24 cellular contexts compared by ENCODE assay signal in the genomic region with DNA sequence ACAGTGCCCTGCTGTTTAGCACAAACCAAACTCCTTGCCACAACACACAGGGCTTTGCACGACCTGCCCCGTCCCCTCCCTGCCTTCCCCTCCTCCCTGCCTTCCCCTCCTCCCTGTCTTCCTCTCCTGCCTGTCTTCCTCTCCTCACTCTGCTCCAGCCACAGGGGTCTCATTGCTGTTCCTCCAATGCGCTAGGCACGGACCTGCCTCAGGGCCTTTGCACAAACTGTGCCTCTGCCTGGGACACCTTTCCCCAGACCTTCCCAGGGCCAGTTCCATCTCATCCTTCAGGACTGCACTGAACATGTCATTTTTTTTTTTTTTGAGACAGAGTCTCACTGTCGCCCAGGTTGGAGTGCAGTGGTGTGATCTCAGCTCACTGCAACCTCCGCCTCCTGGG. TPM values are rescaled to one million over a fixed set of nuclear protein-coding genes. Genes with fewer than 3 reads are reported as not detected.
DNase-seq lines count a peak whose midpoint lies in the region; ATAC-seq, FAIRE-seq and TF ChIP-seq lines count a peak whose summit lies in the region.
"Had no signal": no experiment of that assay in that cellular context is flagged by ENCODE, and none has a peak within 500 bp of the region (broad histone marks: within the 10 kb centered on the region; RNA-seq: fewer than 3 reads in every experiment).

No MANE protein-coding gene starts in this region.

- no peak for FAIRE-seq in HepG2 (lab: Jason Lieb, UNC)
- FAIRE-seq: A549, D721Med, GM12891, H54 had no signal

- no peaks in the 10 kb centered on the region for H4K20me1 ChIP-seq in BLaER1
- H4K20me1 ChIP-seq in HepG2 (ENCODE audit: insufficient read depth, low read length): no peaks in the 10 kb centered on the region
- H4K20me1 ChIP-seq in neural progenitor cell (ENCODE audit: low read depth): no peaks in the 10 kb centered on the region
- H4K20me1 ChIP-seq in MM.1S (ENCODE audit: insufficient read depth, low read length): no peaks in the 10 kb centered on the region

- peaks cover 20% of the 10 kb centered on the region for H3K27me3 Mint-ChIP-seq in neural progenitor cell (ENCODE audit: insufficient read depth, low read depth)

- H3K36me3 ChIP-seq in BLaER1 (no peaks in the 10 kb centered on the region), HEK293 (ENCODE audit: control insufficient read depth in 2 of 2, insufficient read depth in 1 of 2, low read length in 2 of 2) (no peaks in the 10 kb centered on the region), HepG2 (replicated peaks in 1 of 2; ENCODE audit: control insufficient read depth in 1 of 2, insufficient read depth in 2 of 2, low read length in 2 of 2) (no peaks in the 10 kb centered on the region), neural progenitor cell (no peaks in the 10 kb centered on the region), MM.1S (replicated peaks; ENCODE audit: insufficient read depth, low read length) (no peaks in the 10 kb centered on the region)
- H3K36me3 ChIP-seq: BE2C, HAP-1 had no signal

- H3K4me3 Mint-ChIP-seq in neural progenitor cell: no peak overlapping the region
- H3K4me3 Mint-ChIP-seq: CD4-positive, alpha-beta T cell; CD8-positive, alpha-beta memory T cell had no signal

- DNase-seq in HepG2 (ENCODE audit: low spot score) (no peak), neural progenitor cell (ENCODE audit: low spot score) (no peak), NCI-H1436 (lab: John Stamatoyannopoulos, UW) (no peak), MM.1S (no peak), NCI-H510A (lab: John Stamatoyannopoulos, UW) (no peak)
- DNase-seq: 8988T; ACHN; AML-193; BE2C; CD4-positive, alpha-beta T cell; CD8-positive, alpha-beta memory T cell; DMS 273 treated with DMSO at 0.1 percent for 48 hours; DMS79; GF-D8; GOT3 had no signal

- TF ChIP-seq CTCF in HEK293 (tag by site-specific recombination; IDR thresholded peaks at IDR 0.05) (no peak), HepG2 (CRISPR knock-in tag; IDR thresholded peaks at IDR 0.05) (no peak), neural progenitor cell (IDR thresholded peaks at IDR 0.05) (no peak), MM.1S (IDR thresholded peaks at IDR 0.05; ENCODE audit: low read length) (no peak)

- no peaks in the 10 kb centered on the region for H3K9me3 Mint-ChIP-seq in neural progenitor cell
- H3K9me3 Mint-ChIP-seq: CD4-positive, alpha-beta T cell; CD8-positive, alpha-beta memory T cell had no signal

- no peak for TF ChIP-seq POLR2A in HepG2 (IDR thresholded peaks at IDR 0.05; ENCODE audit: insufficient read depth in 1 of 2, low read depth in 2 of 2, low read length in 2 of 2)

- no peaks in the 10 kb centered on the region for H3K4me1 Mint-ChIP-seq in neural progenitor cell

- no peak for TF ChIP-seq RAD21 in HepG2 (CRISPR knock-in tag; IDR thresholded peaks at IDR 0.05)

- H3K9me3 ChIP-seq in BLaER1: no peaks in the 10 kb centered on the region
- no peaks in the 10 kb centered on the region for H3K9me3 ChIP-seq in HEK293 (ENCODE audit: control insufficient read depth, insufficient read depth, low read depth, low read length)
- no peaks in the 10 kb centered on the region for H3K9me3 ChIP-seq in HepG2 (ENCODE audit: low read length)
- H3K9me3 ChIP-seq in neural progenitor cell (ENCODE audit: low read depth): no peaks in the 10 kb centered on the region
- H3K9me3 ChIP-seq in MM.1S (replicated peaks; ENCODE audit: insufficient read depth, low read length): no peaks in the 10 kb centered on the region
- H3K9me3 ChIP-seq: A549, BE2C, HAP-1 had no signal

- no peaks in the 10 kb centered on the region for H3K9me2 ChIP-seq in MM.1S (replicated peaks; ENCODE audit: insufficient read depth, low read length)

- POLR2A ChIA-PET in HEK293 (lab: Yijun Ruan, JAX) (no interaction called here), HepG2 (lab: Yijun Ruan, JAX) (interaction anchor here (2.3 kb wide), 1 partner anchor 14 kb away, joined by 9 read pairs; no protein-coding TSS in a partner anchor)

- intact Hi-C loops in HepG2 (cut with micrococcal nuclease; ENCODE audit: unreplicated experiment): no loop called here

- H3K4me3 ChIP-seq in BLaER1 (no peak overlapping the region), HEK293 (ENCODE audit: low read depth, low read length) (no peak overlapping the region), HepG2 (replicated peaks in 1 of 3; ENCODE audit: insufficient read depth in 1 of 3, low read depth in 2 of 3, low read length in 3 of 3) (no peak overlapping the region), neural progenitor cell (no peak overlapping the region), MM.1S (ENCODE audit: low read length) (no peak overlapping the region)
- H3K4me3 ChIP-seq: A549, HAP-1 had no signal

- H3K4me2 ChIP-seq in BLaER1 (peak overlapping the region; percentile 22), HepG2 (ENCODE audit: low read depth, low read length) (no peak overlapping the region), neural progenitor cell (no peak overlapping the region), MM.1S (ENCODE audit: low read depth, low read length) (no peak overlapping the region)
- H3K4me2 ChIP-seq: A549 had no signal

- WGBS in HepG2 (ENCODE audit: low lambda C conversion rate): 36% methylated on average over 6 of the region's 6 CpGs

- peak overlapping the region; percentile 5 for H3K27ac Mint-ChIP-seq in neural progenitor cell
- H3K27ac Mint-ChIP-seq: CD4-positive, alpha-beta T cell; CD8-positive, alpha-beta memory T cell had no signal

- H3K27ac ChIP-seq in BLaER1: no peak overlapping the region
- no peak overlapping the region for H3K27ac ChIP-seq in HEK293 (ENCODE audit: extremely low read depth, low read depth, low read length)
- H3K27ac ChIP-seq in HepG2 (ENCODE audit: extremely low read length, insufficient read depth, low read length): no peak overlapping the region
- H3K27ac ChIP-seq in neural progenitor cell: no peak overlapping the region
- no peak overlapping the region for H3K27ac ChIP-seq in MM.1S (ENCODE audit: low read length)
- H3K27ac ChIP-seq: C4-2B had no signal

- BruUV-seq in HepG2 (replicated peaks; lab: Mats Ljungman, UMichigan): no TSS peak

- H3K36me3 Mint-ChIP-seq in neural progenitor cell: no peaks in the 10 kb centered on the region

- no peak overlapping the region for H2AFZ ChIP-seq in HepG2 (ENCODE audit: low read length)
- H2AFZ ChIP-seq in neural progenitor cell (replicated peaks): no peak overlapping the region
- H2AFZ ChIP-seq in MM.1S (ENCODE audit: low read length): no peak overlapping the region

- in situ Hi-C loops in HepG2 (cut with HindIII; ENCODE audit: extremely low pct_ligation_motif_present, low pct_unique_long_range_greater_than_20kb): no loop called here

- CTCF ChIA-PET in HEK293 (lab: Yijun Ruan, JAX): interaction anchor here (1.4 kb wide), 1 partner anchor 12 kb away, joined by 6 read pairs; no protein-coding TSS in a partner anchor
- CTCF ChIA-PET in HepG2 (lab: Yijun Ruan, JAX; ENCODE audit: low intra/inter-chr PET ratio, low total read pairs): no interaction called here

- H3K79me2 ChIP-seq in HepG2 (ENCODE audit: insufficient read depth, low read length): no peaks in the 10 kb centered on the region
- no peaks in the 10 kb centered on the region for H3K79me2 ChIP-seq in neural progenitor cell (ENCODE audit: low read depth)
- no peaks in the 10 kb centered on the region for H3K79me2 ChIP-seq in MM.1S (ENCODE audit: low read length)

- H3F3A ChIP-seq in neural progenitor cell (ENCODE audit: low read depth): no peaks in the 10 kb centered on the region
- no peaks in the 10 kb centered on the region for H3F3A ChIP-seq in MM.1S (ENCODE audit: insufficient read depth, low read length)

- no peak for ATAC-seq in HepG2
- ATAC-seq: A549 had no signal

- no peaks in the 10 kb centered on the region for H3K27me3 ChIP-seq in BLaER1
- no peaks in the 10 kb centered on the region for H3K27me3 ChIP-seq in HepG2 (ENCODE audit: control insufficient read depth in 1 of 2, insufficient read depth in 2 of 2, low read length in 2 of 2)
- peaks cover 3% of the 10 kb centered on the region for H3K27me3 ChIP-seq in neural progenitor cell
- peaks cover 92% of the 10 kb centered on the region for H3K27me3 ChIP-seq in MM.1S (replicated peaks; ENCODE audit: insufficient read depth, low read length)

- H3K9ac ChIP-seq in BLaER1: no peak overlapping the region
- no peak overlapping the region for H3K9ac ChIP-seq in HepG2 (ENCODE audit: insufficient read depth, low read depth, low read length)
- no peak overlapping the region for H3K9ac ChIP-seq in neural progenitor cell
- H3K9ac ChIP-seq in MM.1S (ENCODE audit: low read length): no peak overlapping the region

- peaks cover 51% of the 10 kb centered on the region for H3K4me1 ChIP-seq in BLaER1
- no peaks in the 10 kb centered on the region for H3K4me1 ChIP-seq in HEK293 (ENCODE audit: control insufficient read depth, insufficient read depth, low read length)
- peaks cover 84% of the 10 kb centered on the region for H3K4me1 ChIP-seq in HepG2 (ENCODE audit: insufficient read depth, low read length)
- H3K4me1 ChIP-seq in neural progenitor cell: no peaks in the 10 kb centered on the region
- H3K4me1 ChIP-seq in MM.1S (ENCODE audit: low read length): peaks cover 5% of the 10 kb centered on the region; the same call in 1 of the 2 replicates
- H3K4me1 ChIP-seq: BE2C, HAP-1 had no signal

- TF ChIP-seq EP300 in HepG2 (IDR thresholded peaks at IDR 0.05; ENCODE audit: low read depth in 2 of 2, low read length in 2 of 2) (no peak), HepG2 (CRISPR knock-in tag; IDR thresholded peaks at IDR 0.05; ENCODE audit: borderline replicate concordance) (no peak)

RNA-seq across cellular contexts. Expression of gene CREB3L3, which starts 1.8 kb away (rescaled TPM):
- total RNA-seq in HepG2 (2016; rRNA removed; fragmentation: Illumina TruSeq; extraction: Trizol) (3.8 and 4.5 TPM in 2 replicates), neural progenitor cell (ENCODE audit: low replicate concordance) (0.06 TPM in 1 of 2 replicates, not detected in the other)
- total RNA-seq in HepG2 (2016; cell fraction: cytosol; rRNA removed; fragmentation: Illumina TruSeq; extraction: Trizol; ENCODE audit: low read depth): 0.61 and 1.3 TPM in 2 replicates
- total RNA-seq in HepG2 (2016; cell fraction: insoluble cytoplasmic fraction; rRNA removed; fragmentation: Illumina TruSeq; extraction: Trizol): 2.7 and 4.7 TPM in 2 replicates
- total RNA-seq in HepG2 (2016; cell fraction: membrane; rRNA removed; fragmentation: Illumina TruSeq; extraction: Trizol): 1.9 and 2.1 TPM in 2 replicates
- total RNA-seq in HepG2 (2016; cell fraction: nucleus; rRNA removed; fragmentation: Illumina TruSeq; extraction: Trizol): 5.9 and 7.0 TPM in 2 replicates
- 3.8 and 7.0 TPM in 2 replicates for polyA plus RNA-seq in HepG2 (2011; rRNA removed)
- polyA plus RNA-seq in HepG2 (2011; cell fraction: cytosol; rRNA removed): 3.1 and 5.0 TPM in 2 replicates
- 7.4 and 9.2 TPM in 2 replicates for polyA plus RNA-seq in HepG2 (2011; cell fraction: nucleus; rRNA removed)
- polyA plus RNA-seq in HepG2 (2012): 13.4 and 16.9 TPM in 2 replicates
- polyA plus RNA-seq in HepG2 (2016; cell fraction: cytosol; fragmentation: Illumina TruSeq; extraction: Trizol; ENCODE audit: low read depth): 2.1 and 2.2 TPM in 2 replicates
- 11.1 and 13.5 TPM in 2 replicates for polyA plus RNA-seq in HepG2 (2016; cell fraction: insoluble cytoplasmic fraction; fragmentation: Illumina TruSeq; extraction: Trizol; ENCODE audit: low read depth)
- 4.0 and 5.2 TPM in 2 replicates for polyA plus RNA-seq in HepG2 (2016; cell fraction: membrane; fragmentation: Illumina TruSeq; extraction: Trizol; ENCODE audit: low read depth)
- 28.4 and 29.8 TPM in 2 replicates for polyA plus RNA-seq in HepG2 (2016; cell fraction: nucleus; fragmentation: Illumina TruSeq; extraction: Trizol; ENCODE audit: insufficient read depth, low read depth)
- 0.09 and 2.9 TPM in 2 replicates for polyA minus RNA-seq in HepG2 (2011; rRNA and poly(A)+ RNA removed; ENCODE audit: low replicate concordance)
- 1.7 and 3.2 TPM in 2 replicates for polyA minus RNA-seq in HepG2 (2011; cell fraction: cytosol; rRNA and poly(A)+ RNA removed)
- 2.1 and 2.6 TPM in 2 replicates for polyA minus RNA-seq in HepG2 (2011; cell fraction: nucleus; rRNA and poly(A)+ RNA removed)
- total RNA-seq: CD8-positive, alpha-beta memory T cell; G401 had no signal

RNA-seq across cellular contexts. Expression of gene MAP2K2, which starts 27.7 kb away (rescaled TPM):
- 72.2 and 80.9 TPM in 2 replicates for total RNA-seq in HepG2 (2016; rRNA removed; fragmentation: Illumina TruSeq; extraction: Trizol)
- total RNA-seq in HepG2 (2016; cell fraction: cytosol; rRNA removed; fragmentation: Illumina TruSeq; extraction: Trizol; ENCODE audit: low read depth): 141 and 153 TPM in 2 replicates
- 63.3 and 84.3 TPM in 2 replicates for total RNA-seq in HepG2 (2016; cell fraction: insoluble cytoplasmic fraction; rRNA removed; fragmentation: Illumina TruSeq; extraction: Trizol)
- total RNA-seq in HepG2 (2016; cell fraction: membrane; rRNA removed; fragmentation: Illumina TruSeq; extraction: Trizol): 168 and 190 TPM in 2 replicates
- total RNA-seq in HepG2 (2016; cell fraction: nucleus; rRNA removed; fragmentation: Illumina TruSeq; extraction: Trizol): 40.1 and 53.8 TPM in 2 replicates
- 70.3 and 88.1 TPM in 2 replicates for polyA plus RNA-seq in HepG2 (2011; rRNA removed)
- 63.3 and 103 TPM in 2 replicates for polyA plus RNA-seq in HepG2 (2011; cell fraction: cytosol; rRNA removed)
- polyA plus RNA-seq in HepG2 (2011; cell fraction: nucleus; rRNA removed): 96.2 and 101 TPM in 2 replicates
- 73.5 and 112 TPM in 2 replicates for polyA plus RNA-seq in HepG2 (2012)
- polyA plus RNA-seq in HepG2 (2016; cell fraction: cytosol; fragmentation: Illumina TruSeq; extraction: Trizol; ENCODE audit: low read depth): 205 and 223 TPM in 2 replicates
- polyA plus RNA-seq in HepG2 (2016; cell fraction: insoluble cytoplasmic fraction; fragmentation: Illumina TruSeq; extraction: Trizol; ENCODE audit: low read depth): 99.4 and 124 TPM in 2 replicates
- polyA plus RNA-seq in HepG2 (2016; cell fraction: membrane; fragmentation: Illumina TruSeq; extraction: Trizol; ENCODE audit: low read depth): 271 and 285 TPM in 2 replicates
- 113 and 116 TPM in 2 replicates for polyA plus RNA-seq in HepG2 (2016; cell fraction: nucleus; fragmentation: Illumina TruSeq; extraction: Trizol; ENCODE audit: insufficient read depth, low read depth)
- 82.8 and 120 TPM in 2 replicates for polyA minus RNA-seq in HepG2 (2011; rRNA and poly(A)+ RNA removed; ENCODE audit: low replicate concordance)
- polyA minus RNA-seq in HepG2 (2011; cell fraction: cytosol; rRNA and poly(A)+ RNA removed): 55.4 and 61.2 TPM in 2 replicates
- 25.8 and 27.8 TPM in 2 replicates for polyA minus RNA-seq in HepG2 (2011; cell fraction: nucleus; rRNA and poly(A)+ RNA removed)
- total RNA-seq in neural progenitor cell (ENCODE audit: low replicate concordance): 69.7 and 176 TPM in 2 replicates

RNA-seq across cellular contexts. Expression of gene SIRT6, which starts 30.7 kb away (rescaled TPM):
- total RNA-seq in HepG2 (2016; rRNA removed; fragmentation: Illumina TruSeq; extraction: Trizol) (8.6 and 11.0 TPM in 2 replicates), neural progenitor cell (ENCODE audit: low replicate concordance) (20.1 and 27.6 TPM in 2 replicates)
- 7.2 and 9.1 TPM in 2 replicates for total RNA-seq in HepG2 (2016; cell fraction: cytosol; rRNA removed; fragmentation: Illumina TruSeq; extraction: Trizol; ENCODE audit: low read depth)
- 7.9 and 10.6 TPM in 2 replicates for total RNA-seq in HepG2 (2016; cell fraction: insoluble cytoplasmic fraction; rRNA removed; fragmentation: Illumina TruSeq; extraction: Trizol)
- total RNA-seq in HepG2 (2016; cell fraction: membrane; rRNA removed; fragmentation: Illumina TruSeq; extraction: Trizol): 7.5 and 8.1 TPM in 2 replicates
- 7.0 and 8.1 TPM in 2 replicates for total RNA-seq in HepG2 (2016; cell fraction: nucleus; rRNA removed; fragmentation: Illumina TruSeq; extraction: Trizol)
- polyA plus RNA-seq in HepG2 (2011; rRNA removed): 18.4 and 20.7 TPM in 2 replicates
- 12.2 and 19.4 TPM in 2 replicates for polyA plus RNA-seq in HepG2 (2011; cell fraction: cytosol; rRNA removed)
- 69.5 and 82.9 TPM in 2 replicates for polyA plus RNA-seq in HepG2 (2011; cell fraction: nucleus; rRNA removed)
- polyA plus RNA-seq in HepG2 (2012): 7.3 and 9.2 TPM in 2 replicates
- 4.6 and 5.1 TPM in 2 replicates for polyA plus RNA-seq in HepG2 (2016; cell fraction: cytosol; fragmentation: Illumina TruSeq; extraction: Trizol; ENCODE audit: low read depth)
- polyA plus RNA-seq in HepG2 (2016; cell fraction: insoluble cytoplasmic fraction; fragmentation: Illumina TruSeq; extraction: Trizol; ENCODE audit: low read depth): 9.5 and 10.8 TPM in 2 replicates
- polyA plus RNA-seq in HepG2 (2016; cell fraction: membrane; fragmentation: Illumina TruSeq; extraction: Trizol; ENCODE audit: low read depth): 6.0 TPM in 2 replicates
- polyA plus RNA-seq in HepG2 (2016; cell fraction: nucleus; fragmentation: Illumina TruSeq; extraction: Trizol; ENCODE audit: insufficient read depth, low read depth): 31.6 and 35.6 TPM in 2 replicates
- polyA minus RNA-seq in HepG2 (2011; rRNA and poly(A)+ RNA removed; ENCODE audit: low replicate concordance): 18.0 and 19.2 TPM in 2 replicates
- polyA minus RNA-seq in HepG2 (2011; cell fraction: cytosol; rRNA and poly(A)+ RNA removed): 6.8 and 7.4 TPM in 2 replicates
- polyA minus RNA-seq in HepG2 (2011; cell fraction: nucleus; rRNA and poly(A)+ RNA removed): 9.0 TPM in 2 replicates

RNA-seq across cellular contexts. Expression of gene ANKRD24, which starts 30.9 kb away (rescaled TPM):
- 0.13 TPM in 1 of 2 replicates, not detected in the other for total RNA-seq in HepG2 (2016; rRNA removed; fragmentation: Illumina TruSeq; extraction: Trizol)
- not detected in 2 replicates for total RNA-seq in HepG2 (2016; cell fraction: cytosol; rRNA removed; fragmentation: Illumina TruSeq; extraction: Trizol; ENCODE audit: low read depth)
- total RNA-seq in HepG2 (2016; cell fraction: insoluble cytoplasmic fraction; rRNA removed; fragmentation: Illumina TruSeq; extraction: Trizol): 0.06 and 0.19 TPM in 2 replicates
- not detected in 2 replicates for total RNA-seq in HepG2 (2016; cell fraction: membrane; rRNA removed; fragmentation: Illumina TruSeq; extraction: Trizol)
- 0.22 TPM in 1 of 2 replicates, not detected in the other for total RNA-seq in HepG2 (2016; cell fraction: nucleus; rRNA removed; fragmentation: Illumina TruSeq; extraction: Trizol)
- polyA plus RNA-seq in HepG2 (2011; rRNA removed): 0.17 and 0.24 TPM in 2 replicates
- 0.15 and 0.19 TPM in 2 replicates for polyA plus RNA-seq in HepG2 (2011; cell fraction: cytosol; rRNA removed)
- 0.97 and 1.2 TPM in 2 replicates for polyA plus RNA-seq in HepG2 (2011; cell fraction: nucleus; rRNA removed)
- 0.13 and 0.28 TPM in 2 replicates for polyA plus RNA-seq in HepG2 (2012)
- polyA plus RNA-seq in HepG2 (2016; cell fraction: cytosol; fragmentation: Illumina TruSeq; extraction: Trizol; ENCODE audit: low read depth): not detected in 2 replicates
- not detected in 2 replicates for polyA plus RNA-seq in HepG2 (2016; cell fraction: insoluble cytoplasmic fraction; fragmentation: Illumina TruSeq; extraction: Trizol; ENCODE audit: low read depth)
- not detected in 2 replicates for polyA plus RNA-seq in HepG2 (2016; cell fraction: membrane; fragmentation: Illumina TruSeq; extraction: Trizol; ENCODE audit: low read depth)
- 0.36 and 0.63 TPM in 2 replicates for polyA plus RNA-seq in HepG2 (2016; cell fraction: nucleus; fragmentation: Illumina TruSeq; extraction: Trizol; ENCODE audit: insufficient read depth, low read depth)
- 0.07 and 0.20 TPM in 2 replicates for polyA minus RNA-seq in HepG2 (2011; rRNA and poly(A)+ RNA removed; ENCODE audit: low replicate concordance)
- not detected in 2 replicates for polyA minus RNA-seq in HepG2 (2011; cell fraction: cytosol; rRNA and poly(A)+ RNA removed)
- 0.25 TPM in 1 of 2 replicates, not detected in the other for polyA minus RNA-seq in HepG2 (2011; cell fraction: nucleus; rRNA and poly(A)+ RNA removed)
- 0.15 and 2.3 TPM in 2 replicates for total RNA-seq in neural progenitor cell (ENCODE audit: low replicate concordance)
